In the genomic region with DNA sequence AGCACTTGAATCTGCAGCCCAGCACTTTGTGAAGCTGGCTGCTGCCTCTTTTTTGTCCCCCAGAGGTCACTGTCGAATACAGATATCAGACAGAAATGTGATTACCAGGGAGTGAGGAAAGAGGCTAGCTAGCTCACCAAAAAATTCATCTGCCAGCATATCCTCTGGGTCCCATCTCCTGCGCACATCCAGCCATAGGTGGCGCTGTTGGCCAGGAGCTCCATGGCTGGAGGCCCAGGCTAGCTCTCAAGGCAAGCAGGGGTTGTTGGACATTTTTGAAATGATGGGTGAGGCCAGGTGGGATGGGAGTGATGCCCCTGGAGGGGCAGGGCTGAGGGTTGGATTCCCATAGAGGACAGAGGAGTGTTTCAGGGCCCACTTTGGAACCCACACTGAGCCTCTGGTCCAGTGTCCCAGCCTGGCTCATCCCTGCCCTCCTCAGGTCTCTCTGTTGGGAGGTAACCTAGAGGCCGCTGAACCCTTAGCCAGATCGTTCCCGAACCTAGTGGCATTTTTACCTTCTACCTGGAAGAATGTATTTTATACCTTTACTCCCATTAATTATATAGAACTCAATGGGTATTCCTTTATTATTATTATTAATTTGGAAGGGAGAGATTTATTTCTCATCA, we compare ENCODE assay signal across 8 cellular contexts.
DNase-seq lines count a peak whose midpoint lies in the region; ATAC-seq lines count a peak whose summit lies in the region.

No MANE protein-coding gene starts in this region.

- DNase-seq in DMS153 treated with DMSO at 0.1 percent for 48 hours (lab: John Stamatoyannopoulos, UW; ENCODE audit: unreplicated experiment) (peak; percentile 60), NCI-H2227 treated with DMSO at 0.1 percent for 48 hours (lab: John Stamatoyannopoulos, UW) (peak; percentile 60), caudate nucleus (lab: John Stamatoyannopoulos, UW) (peak in 56 of 61 donors; percentile 16 to 77 (median 51)), kidney glomerular epithelial cell (lab: John Stamatoyannopoulos, UW) (peak; percentile 51)
- DNase-seq in activated CD4-positive, CD25-positive, alpha-beta regulatory T cell treated with anti-CD3 and anti-CD28 coated beads, Interleukin-2, amount 50 U/mL, for 16 hours (ENCODE audit: low read depth, low spot score) = peak; percentile 30
- peak; percentile 63 to 79 for DNase-seq in stimulated activated CD4-positive, alpha-beta T cell treated with anti-CD3 and anti-CD28 coated beads, Interleukin-2, amount 100 ng/mL, for 48 hours

- ATAC-seq in HG02588 (IDR thresholded peaks at IDR 0.05; ENCODE audit: unreplicated experiment) (peak; percentile 58), HG03159 (IDR thresholded peaks at IDR 0.05; ENCODE audit: unreplicated experiment) (no peak)

- no peak overlapping the region for H3K27ac ChIP-seq in caudate nucleus (ENCODE audit: low read depth, low read length)
